In genomic region chr4:180426938-180427337, GRCh38 we compare ENCODE assay signal across 1 cellular context.
TF ChIP-seq lines count a peak whose summit lies in the region.

No MANE protein-coding gene starts in this region.

TF ChIP-seq in GM23338, 12 proteins besides CTCF, POLR2A, EP300 and RAD21 (continued from another document):
- TF ChIP-seq ZNF462 (CRISPR knock-in tag; IDR thresholded peaks at IDR 0.05) (no peak), ZNF331 (CRISPR knock-in tag; IDR thresholded peaks at IDR 0.05; ENCODE audit: low read depth) (no peak), POLR2AphosphoS5 (IDR thresholded peaks at IDR 0.05; ENCODE audit: low read depth) (no peak), STAT1 (IDR thresholded peaks at IDR 0.05; ENCODE audit: unreplicated experiment) (no peak), EZH2 (IDR thresholded peaks at IDR 0.05; ENCODE audit: low read depth, unreplicated experiment) (no peak), ETS1 (IDR thresholded peaks at IDR 0.05) (no peak), JUNB (IDR thresholded peaks at IDR 0.05; ENCODE audit: unreplicated experiment) (no peak), EZH2phosphoT487 (IDR thresholded peaks at IDR 0.05; ENCODE audit: unreplicated experiment) (no peak), ZNF114 (CRISPR knock-in tag; IDR thresholded peaks at IDR 0.05) (no peak)
